In the genomic region with DNA sequence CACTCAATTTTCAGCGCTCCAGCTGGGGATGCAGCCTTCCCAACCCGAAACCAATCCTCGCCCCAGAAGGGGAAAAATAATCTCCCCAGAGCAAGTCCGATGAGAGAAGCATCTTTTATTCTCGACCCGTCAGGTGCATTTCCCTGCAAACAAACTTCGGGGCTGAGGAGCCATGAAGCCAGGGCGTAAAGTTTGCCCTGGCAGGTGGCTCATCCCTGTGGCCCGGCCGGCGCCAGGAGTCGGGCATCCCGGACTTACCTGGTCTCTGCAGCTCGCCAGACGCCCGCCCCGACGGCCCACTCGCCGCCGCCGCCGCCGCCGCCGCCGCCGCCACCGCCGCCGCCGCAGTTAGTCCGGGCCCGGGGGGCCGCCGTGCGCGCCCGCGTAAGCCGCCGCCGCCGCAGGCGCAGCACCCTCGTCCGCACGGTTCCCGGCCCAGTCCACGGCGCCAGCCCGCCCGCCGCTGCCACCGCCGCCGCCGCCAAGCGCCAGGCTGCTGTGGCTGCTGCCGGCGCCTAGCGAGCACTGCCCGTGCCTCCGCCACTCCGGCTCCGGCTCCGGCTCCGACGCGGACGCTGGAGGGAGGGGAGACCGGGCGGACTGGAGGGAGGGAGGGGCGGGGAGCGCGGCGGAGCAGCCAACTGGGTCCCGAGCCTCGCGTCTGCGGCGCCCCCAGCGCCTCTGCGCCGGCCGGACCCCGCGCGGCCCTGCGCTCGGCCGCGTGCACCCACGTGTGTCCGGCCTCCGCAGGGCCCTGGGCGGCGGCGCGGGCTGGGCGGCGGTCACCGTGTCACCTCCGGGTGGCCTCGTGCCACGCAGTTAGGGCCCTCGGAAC, we compare ENCODE assay signal across 9 cellular contexts. TPM values are rescaled to one million over a fixed set of nuclear protein-coding genes. Genes with fewer than 3 reads are reported as not detected.
DNase-seq lines count a peak whose midpoint lies in the region; ATAC-seq and TF ChIP-seq lines count a peak whose summit lies in the region.
"Had no signal": no experiment of that assay in that cellular context is flagged by ENCODE, and none has a peak within 500 bp of the region (broad histone marks: within the 10 kb centered on the region; RNA-seq: fewer than 3 reads in every experiment).

A gene (minus strand): TSS at position 527 of the 835 bp plus-strand sequence. CDS start 93,547 bp downstream, outside the sequence.

- H3K4me3 Mint-ChIP-seq in stimulated activated naive B cell treated with anti-CD40 and anti-IgM and Interleukin-4, amounts not matched to agents 10 μg/mL and 1 μg/mL and 100 μg/mL, for 72 hours = no peak within 1 kb of the TSS
- H3K4me3 Mint-ChIP-seq in activated CD4-positive, alpha-beta T cell treated with anti-CD3 and anti-CD28 coated beads for 36 hours = no peak within 1 kb of the TSS

- H3K27ac ChIP-seq in HEK293 (ENCODE audit: extremely low read depth, low read depth, low read length) = no peak within 1 kb of the TSS
- no peak within 1 kb of the TSS for H3K27ac ChIP-seq in breast epithelium
- peak within 1 kb of the TSS in 7 of 21 experiments; percentile 22 to 57 (median 33) for H3K27ac ChIP-seq in skin epidermis

- no peak for TF ChIP-seq POLR2A in breast epithelium (IDR thresholded peaks at IDR 0.05)

- no peaks in the 10 kb centered on the region for H3K9me3 ChIP-seq in HEK293 (ENCODE audit: control insufficient read depth, insufficient read depth, low read depth, low read length)
- H3K9me3 ChIP-seq in breast epithelium = no peaks in the 10 kb centered on the region

- H3K27ac Mint-ChIP-seq in stimulated activated naive B cell treated with anti-CD40 and anti-IgM and Interleukin-4, amounts not matched to agents 10 μg/mL and 1 μg/mL and 100 μg/mL, for 72 hours = no peak within 1 kb of the TSS
- H3K27ac Mint-ChIP-seq in activated CD4-positive, alpha-beta T cell treated with anti-CD3 and anti-CD28 coated beads for 36 hours = no peak within 1 kb of the TSS

- no peak for TF ChIP-seq CTCF in HEK293 (tag by site-specific recombination; IDR thresholded peaks at IDR 0.05)
- TF ChIP-seq CTCF in breast epithelium (IDR thresholded peaks at IDR 0.05) = no peak

- H3K36me3 ChIP-seq in HEK293 (ENCODE audit: control insufficient read depth in 2 of 2, insufficient read depth in 1 of 2, low read length in 2 of 2) = no peaks in the 10 kb centered on the region
- no peaks in the 10 kb centered on the region for H3K36me3 ChIP-seq in breast epithelium

- H3K27me3 Mint-ChIP-seq in stimulated activated naive B cell treated with anti-CD40 and anti-IgM and Interleukin-4, amounts not matched to agents 10 μg/mL and 1 μg/mL and 100 μg/mL, for 72 hours = peaks cover 14 to 29% of the 10 kb centered on the region in 2 donors
- H3K27me3 Mint-ChIP-seq in activated CD4-positive, alpha-beta T cell treated with anti-CD3 and anti-CD28 coated beads for 36 hours = peaks cover 14% of the 10 kb centered on the region

- intact Hi-C loops in breast epithelium (cut with DNase I; ENCODE audit: low total_unique reads) = no loop called here
- intact Hi-C loops in activated CD4-positive, alpha-beta T cell treated with anti-CD3 and anti-CD28 coated beads for 36 hours (cut with DNase I, micrococcal nuclease) = loop anchor here in 1 of 2 experiments (10.0 kb wide), 1 partner anchor 60 kb away; no protein-coding TSS in a partner anchor

- no peaks in the 10 kb centered on the region for H3K36me3 Mint-ChIP-seq in stimulated activated naive B cell treated with anti-CD40 and anti-IgM and Interleukin-4, amounts not matched to agents 10 μg/mL and 1 μg/mL and 100 μg/mL, for 72 hours
- no peaks in the 10 kb centered on the region for H3K36me3 Mint-ChIP-seq in activated CD4-positive, alpha-beta T cell treated with anti-CD3 and anti-CD28 coated beads for 36 hours (ENCODE audit: low read depth)

- no peaks in the 10 kb centered on the region for H3K27me3 ChIP-seq in breast epithelium

- H3K4me3 ChIP-seq in HEK293 (ENCODE audit: low read depth, low read length) (peak within 1 kb of the TSS; percentile 40), breast epithelium (peak within 1 kb of the TSS; percentile 37 to 73 (median 47)), skin epidermis (peak within 1 kb of the TSS in 6 of 7 experiments; percentile 15 to 40 (median 20))

- ATAC-seq in stimulated activated naive B cell treated with anti-CD40 and anti-IgM and Interleukin-4, amounts not matched to agents 10 μg/mL and 1 μg/mL and 100 μg/mL, for 72 hours (replicated peaks) = no peak
- no peak for ATAC-seq in HG03175 (IDR thresholded peaks at IDR 0.05; ENCODE audit: unreplicated experiment)
- ATAC-seq in activated CD4-positive, alpha-beta T cell treated with anti-CD3 and anti-CD28 coated beads for 36 hours = no peak

- no peaks in the 10 kb centered on the region for H3K4me1 Mint-ChIP-seq in stimulated activated naive B cell treated with anti-CD40 and anti-IgM and Interleukin-4, amounts not matched to agents 10 μg/mL and 1 μg/mL and 100 μg/mL, for 72 hours
- no peaks in the 10 kb centered on the region for H3K4me1 Mint-ChIP-seq in activated CD4-positive, alpha-beta T cell treated with anti-CD3 and anti-CD28 coated beads for 36 hours

- DNase-seq in breast epithelium (ENCODE audit: low spot score in 2 of 2) (no peak), iPS-NIHi7 (ENCODE audit: extremely low spot score) (peak; percentile 74), NCI-H2171 (lab: John Stamatoyannopoulos, UW) (no peak)
- DNase-seq in stimulated activated naive B cell treated with anti-CD40 and anti-IgM and Interleukin-4, amounts not matched to agents 10 μg/mL and 1 μg/mL and 100 μg/mL, for 72 hours = no peak
- no peak for DNase-seq in activated CD4-positive, alpha-beta T cell treated with anti-CD3 and anti-CD28 coated beads for 36 hours
- DNase-seq: NCI-H1694 had no signal

- POLR2A ChIA-PET in HEK293 (lab: Yijun Ruan, JAX) = no interaction called here
- POLR2A ChIA-PET in activated CD4-positive, alpha-beta T cell treated with anti-CD3 and anti-CD28 coated beads for 36 hours (lab: Charles Lee) = no interaction called here

- H3K4me1 ChIP-seq in HEK293 (ENCODE audit: control insufficient read depth, insufficient read depth, low read length) (no peaks in the 10 kb centered on the region), breast epithelium (no peaks in the 10 kb centered on the region)

- CTCF ChIA-PET in HEK293 (lab: Yijun Ruan, JAX) = no interaction called here
- CTCF ChIA-PET in activated CD4-positive, alpha-beta T cell treated with anti-CD3 and anti-CD28 coated beads for 36 hours (lab: Charles Lee) = no interaction called here

- H3K9me3 Mint-ChIP-seq in stimulated activated naive B cell treated with anti-CD40 and anti-IgM and Interleukin-4, amounts not matched to agents 10 μg/mL and 1 μg/mL and 100 μg/mL, for 72 hours = no peaks in the 10 kb centered on the region
- H3K9me3 Mint-ChIP-seq in activated CD4-positive, alpha-beta T cell treated with anti-CD3 and anti-CD28 coated beads for 36 hours (ENCODE audit: low read depth) = no peaks in the 10 kb centered on the region

TF ChIP-seq in HEK293, 187 proteins besides CTCF, POLR2A, EP300 and RAD21 (continues in another document):
- TF ChIP-seq ZNF610 (tag by site-specific recombination; IDR thresholded peaks at IDR 0.05; ENCODE audit: borderline replicate concordance) (no peak), ZNF155 (tag by site-specific recombination; IDR thresholded peaks at IDR 0.05) (no peak), KLF1 (tag by site-specific recombination; IDR thresholded peaks at IDR 0.05) (no peak), ZNF521 (tag by site-specific recombination; IDR thresholded peaks at IDR 0.05) (no peak), IKZF3 (tag by site-specific recombination; IDR thresholded peaks at IDR 0.05) (no peak), ZNF629 (tag by site-specific recombination; IDR thresholded peaks at IDR 0.05) (no peak), ZNF114 (tag by site-specific recombination; IDR thresholded peaks at IDR 0.05) (no peak), ZNF132 (tag by site-specific recombination; IDR thresholded peaks at IDR 0.05; ENCODE audit: borderline replicate concordance) (no peak), SP7 (tag by site-specific recombination; IDR thresholded peaks at IDR 0.05) (no peak), ZNF624 (tag by site-specific recombination; IDR thresholded peaks at IDR 0.05) (no peak)
- TF ChIP-seq, protein P1, sequence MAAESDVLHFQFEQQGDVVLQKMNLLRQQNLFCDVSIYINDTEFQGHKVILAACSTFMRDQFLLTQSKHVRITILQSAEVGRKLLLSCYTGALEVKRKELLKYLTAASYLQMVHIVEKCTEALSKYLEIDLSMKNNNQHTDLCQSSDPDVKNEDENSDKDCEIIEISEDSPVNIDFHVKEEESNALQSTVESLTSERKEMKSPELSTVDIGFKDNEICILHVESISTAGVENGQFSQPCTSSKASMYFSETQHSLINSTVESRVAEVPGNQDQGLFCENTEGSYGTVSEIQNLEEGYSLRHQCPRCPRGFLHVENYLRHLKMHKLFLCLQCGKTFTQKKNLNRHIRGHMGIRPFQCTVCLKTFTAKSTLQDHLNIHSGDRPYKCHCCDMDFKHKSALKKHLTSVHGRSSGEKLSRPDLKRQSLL (tag by site-specific recombination; IDR thresholded peaks at IDR 0.05) = no peak
- TF ChIP-seq, protein P2, sequence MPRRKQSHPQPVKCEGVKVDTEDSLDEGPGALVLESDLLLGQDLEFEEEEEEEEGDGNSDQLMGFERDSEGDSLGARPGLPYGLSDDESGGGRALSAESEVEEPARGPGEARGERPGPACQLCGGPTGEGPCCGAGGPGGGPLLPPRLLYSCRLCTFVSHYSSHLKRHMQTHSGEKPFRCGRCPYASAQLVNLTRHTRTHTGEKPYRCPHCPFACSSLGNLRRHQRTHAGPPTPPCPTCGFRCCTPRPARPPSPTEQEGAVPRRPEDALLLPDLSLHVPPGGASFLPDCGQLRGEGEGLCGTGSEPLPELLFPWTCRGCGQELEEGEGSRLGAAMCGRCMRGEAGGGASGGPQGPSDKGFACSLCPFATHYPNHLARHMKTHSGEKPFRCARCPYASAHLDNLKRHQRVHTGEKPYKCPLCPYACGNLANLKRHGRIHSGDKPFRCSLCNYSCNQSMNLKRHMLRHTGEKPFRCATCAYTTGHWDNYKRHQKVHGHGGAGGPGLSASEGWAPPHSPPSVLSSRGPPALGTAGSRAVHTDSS (tag by site-specific recombination; IDR thresholded peaks at IDR 0.05) = no peak
- TF ChIP-seq, protein P3, sequence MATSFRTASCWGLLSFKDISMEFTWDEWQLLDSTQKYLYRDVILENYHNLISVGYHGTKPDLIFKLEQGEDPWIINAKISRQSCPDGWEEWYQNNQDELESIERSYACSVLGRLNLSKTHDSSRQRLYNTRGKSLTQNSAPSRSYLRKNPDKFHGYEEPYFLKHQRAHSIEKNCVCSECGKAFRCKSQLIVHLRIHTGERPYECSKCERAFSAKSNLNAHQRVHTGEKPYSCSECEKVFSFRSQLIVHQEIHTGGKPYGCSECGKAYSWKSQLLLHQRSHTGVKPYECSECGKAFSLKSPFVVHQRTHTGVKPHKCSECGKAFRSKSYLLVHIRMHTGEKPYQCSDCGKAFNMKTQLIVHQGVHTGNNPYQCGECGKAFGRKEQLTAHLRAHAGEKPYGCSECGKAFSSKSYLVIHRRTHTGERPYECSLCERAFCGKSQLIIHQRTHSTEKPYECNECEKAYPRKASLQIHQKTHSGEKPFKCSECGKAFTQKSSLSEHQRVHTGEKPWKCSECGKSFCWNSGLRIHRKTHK (tag by site-specific recombination; IDR thresholded peaks at IDR 0.05) = no peak

RNA-seq across cellular contexts. Expression of the gene that starts here (rescaled TPM):
- total RNA-seq in breast epithelium = 10 to 100 TPM in 1 of 3 donors, 1 to 10 TPM in 2; 3.6 to 12.2 (median 3.7) TPM
- not detected for total RNA-seq in activated CD4-positive, alpha-beta T cell treated with anti-CD3 and anti-CD28 coated beads for 36 hours

Comparison
In these comparisons a context has a peak if more than half of its experiments do, and no peak if none do; other contexts are left out.
1. RNA of the gene that starts here (total RNA-seq): 3.6 to 12.2 TPM in breast epithelium; not detected in activated CD4-positive, alpha-beta T cell treated with anti-CD3 and anti-CD28 coated beads for 36 hours; every median in the first group is over 4 times any median in the second.
2. Peak in every context shown above with its lines, with median percentiles within 50 percentile points of each other: H3K4me3 ChIP-seq.